ENCODE assay signal across 1 cellular context in the genomic region with DNA sequence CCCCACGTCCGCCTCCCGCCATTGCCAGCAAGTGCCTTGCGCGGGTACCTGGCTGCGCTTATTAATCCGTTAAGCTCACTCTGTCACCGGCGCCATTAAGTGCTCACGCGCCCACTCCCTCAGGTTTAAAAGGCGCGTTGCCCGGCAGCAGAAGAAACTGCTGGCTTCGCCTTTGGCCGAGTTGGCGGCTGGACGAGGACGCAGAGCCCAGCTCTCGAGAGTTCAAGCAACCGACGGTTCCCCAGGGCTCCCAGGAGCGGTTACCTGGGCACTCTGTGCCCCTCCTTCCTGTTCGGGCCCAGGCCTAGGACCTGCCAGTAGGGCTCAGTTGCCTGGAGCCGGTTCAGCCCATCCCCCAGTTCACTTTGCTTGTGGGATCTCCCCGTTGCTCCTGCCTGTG.
TF ChIP-seq lines count a peak whose summit lies in the region.

TSS of gene GGTLC1 (minus strand) at position 219 of the 400 bp plus-strand sequence. CDS start 2,168 bp downstream, outside the sequence.

TF ChIP-seq in HepG2, 621 proteins besides CTCF, POLR2A, EP300 and RAD21:
- TF ChIP-seq HNRNPUL1 (IDR thresholded peaks at IDR 0.05; ENCODE audit: low read depth, low read length) (no peak), SIX1 (CRISPR knock-in tag; IDR thresholded peaks at IDR 0.05; ENCODE audit: borderline replicate concordance) (no peak), ZSCAN31 (CRISPR knock-in tag; IDR thresholded peaks at IDR 0.05; ENCODE audit: low read depth) (no peak), GTF2F1 (IDR thresholded peaks at IDR 0.05; ENCODE audit: low read length) (no peak), ZNF614 (CRISPR knock-in tag; IDR thresholded peaks at IDR 0.05; ENCODE audit: borderline replicate concordance) (no peak), ZNF207 (IDR thresholded peaks at IDR 0.05; ENCODE audit: borderline replicate concordance) (no peak), TIGD3 (CRISPR knock-in tag; IDR thresholded peaks at IDR 0.05; ENCODE audit: borderline replicate concordance) (no peak), MAFG (CRISPR knock-in tag; IDR thresholded peaks at IDR 0.05) (no peak), ZNF12 (CRISPR knock-in tag; IDR thresholded peaks at IDR 0.05) (no peak), ZNF224 (CRISPR knock-in tag; IDR thresholded peaks at IDR 0.05) (no peak), KLF9 (CRISPR knock-in tag; IDR thresholded peaks at IDR 0.05; ENCODE audit: low read depth) (no peak), ZSCAN12 (CRISPR knock-in tag; IDR thresholded peaks at IDR 0.05) (no peak), POLR2G (IDR thresholded peaks at IDR 0.05; ENCODE audit: low read depth, low read length) (no peak), ZBTB1 (CRISPR knock-in tag; IDR thresholded peaks at IDR 0.05; ENCODE audit: borderline replicate concordance) (no peak), SIN3B (IDR thresholded peaks at IDR 0.05; ENCODE audit: low read length) (no peak)
- TF ChIP-seq, protein P1, sequence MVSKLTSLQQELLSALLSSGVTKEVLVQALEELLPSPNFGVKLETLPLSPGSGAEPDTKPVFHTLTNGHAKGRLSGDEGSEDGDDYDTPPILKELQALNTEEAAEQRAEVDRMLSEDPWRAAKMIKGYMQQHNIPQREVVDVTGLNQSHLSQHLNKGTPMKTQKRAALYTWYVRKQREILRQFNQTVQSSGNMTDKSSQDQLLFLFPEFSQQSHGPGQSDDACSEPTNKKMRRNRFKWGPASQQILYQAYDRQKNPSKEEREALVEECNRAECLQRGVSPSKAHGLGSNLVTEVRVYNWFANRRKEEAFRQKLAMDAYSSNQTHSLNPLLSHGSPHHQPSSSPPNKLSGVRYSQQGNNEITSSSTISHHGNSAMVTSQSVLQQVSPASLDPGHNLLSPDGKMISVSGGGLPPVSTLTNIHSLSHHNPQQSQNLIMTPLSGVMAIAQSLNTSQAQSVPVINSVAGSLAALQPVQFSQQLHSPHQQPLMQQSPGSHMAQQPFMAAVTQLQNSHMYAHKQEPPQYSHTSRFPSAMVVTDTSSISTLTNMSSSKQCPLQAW (CRISPR knock-in tag; IDR thresholded peaks at IDR 0.05): no peak
- TF ChIP-seq, protein P2, sequence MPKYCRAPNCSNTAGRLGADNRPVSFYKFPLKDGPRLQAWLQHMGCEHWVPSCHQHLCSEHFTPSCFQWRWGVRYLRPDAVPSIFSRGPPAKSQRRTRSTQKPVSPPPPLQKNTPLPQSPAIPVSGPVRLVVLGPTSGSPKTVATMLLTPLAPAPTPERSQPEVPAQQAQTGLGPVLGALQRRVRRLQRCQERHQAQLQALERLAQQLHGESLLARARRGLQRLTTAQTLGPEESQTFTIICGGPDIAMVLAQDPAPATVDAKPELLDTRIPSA (CRISPR knock-in tag; IDR thresholded peaks at IDR 0.05; ENCODE audit: borderline replicate concordance): no peak
